24 cellular contexts compared by ENCODE assay signal in genomic region chr7:137213744-137214143, GRCh38.
DNase-seq lines count a peak whose midpoint lies in the region; ATAC-seq, FAIRE-seq and TF ChIP-seq lines count a peak whose summit lies in the region.
"Had no signal": no experiment of that assay in that cellular context is flagged by ENCODE, and none has a peak within 500 bp of the region (broad histone marks: within the 10 kb centered on the region; RNA-seq: fewer than 3 reads in every experiment).

No MANE protein-coding gene starts in this region.

- H3K9me3 ChIP-seq in HepG2 (ENCODE audit: low read length) (peaks cover 7% of the 10 kb centered on the region; the same call in 1 of the 2 replicates), right lobe of liver (no peaks in the 10 kb centered on the region), K562 (replicated peaks; ENCODE audit: control insufficient read depth, insufficient read depth, low read depth, low read length) (no peaks in the 10 kb centered on the region; the same call in 1 of the 2 replicates)
- H3K9me3 ChIP-seq: BLaER1, Caco-2 had no signal

- in situ Hi-C loops in HepG2 (cut with HindIII; ENCODE audit: extremely low pct_ligation_motif_present, low pct_unique_long_range_greater_than_20kb) = no loop called here
- in situ Hi-C loops in K562 (cut with MboI) = no loop called here

- no peak overlapping the region for H3K9ac ChIP-seq in HepG2 (ENCODE audit: insufficient read depth, low read depth, low read length)
- no peak overlapping the region for H3K9ac ChIP-seq in K562 (ENCODE audit: insufficient read depth in 1 of 2, low read depth in 2 of 2, low read length in 2 of 2)
- H3K9ac ChIP-seq: BLaER1, GM23248 had no signal

- TF ChIP-seq POLR2A in HepG2 (IDR thresholded peaks at IDR 0.05; ENCODE audit: insufficient read depth in 1 of 2, low read depth in 2 of 2, low read length in 2 of 2) (no peak), right lobe of liver (IDR thresholded peaks at IDR 0.05) (no peak), K562 (conservative IDR thresholded peaks at IDR 0.05) (no peak)

- H3K36me3 Mint-ChIP-seq in Calu3 (ENCODE audit: insufficient read depth, unreplicated experiment) = no peaks in the 10 kb centered on the region
- H3K36me3 Mint-ChIP-seq: CD4-positive, CD25-positive, alpha-beta regulatory T cell; CD8-positive, alpha-beta T cell had no signal

- H3K27me3 ChIP-seq in HepG2 (ENCODE audit: control insufficient read depth in 1 of 2, insufficient read depth in 2 of 2, low read length in 2 of 2) (no peaks in the 10 kb centered on the region), right lobe of liver (no peaks in the 10 kb centered on the region), K562 (ENCODE audit: control insufficient read depth in 2 of 2, insufficient read depth in 2 of 2, low read length in 2 of 2) (no peaks in the 10 kb centered on the region)
- H3K27me3 ChIP-seq: BLaER1 had no signal

- CTCF ChIA-PET in HepG2 (lab: Yijun Ruan, JAX; ENCODE audit: low intra/inter-chr PET ratio, low total read pairs) = no interaction called here
- CTCF ChIA-PET in K562 (lab: Yijun Ruan, JAX; ENCODE audit: low intra/inter-chr PET ratio) = no interaction called here
- CTCF ChIA-PET in Calu3 (lab: Charles Lee) = no interaction called here

- FAIRE-seq in HepG2 (lab: Jason Lieb, UNC) (no peak), K562 (lab: Jason Lieb, UNC) (no peak), endometrium (lab: Jason Lieb, UNC) (peak; percentile 43)
- FAIRE-seq: D721Med, GM12878, GM19239 had no signal

- H3K4me3 Mint-ChIP-seq in Calu3 (ENCODE audit: low read depth, unreplicated experiment) = no peak overlapping the region
- H3K4me3 Mint-ChIP-seq: CD4-positive, CD25-positive, alpha-beta regulatory T cell; CD8-positive, alpha-beta T cell; H9 had no signal

- no peaks in the 10 kb centered on the region for H4K20me1 ChIP-seq in HepG2 (ENCODE audit: insufficient read depth, low read length)
- no peaks in the 10 kb centered on the region for H4K20me1 ChIP-seq in K562 (replicated peaks; ENCODE audit: control insufficient read depth, insufficient read depth, low read length)
- H4K20me1 ChIP-seq: BLaER1 had no signal

- ATAC-seq in HepG2 = no peak
- no peak for ATAC-seq in right lobe of liver
- no peak for ATAC-seq in K562
- no peak for ATAC-seq in omental fat pad (ENCODE audit: low FRiP score)
- ATAC-seq: CD8-positive, alpha-beta T cell; GM12878; HCT116 had no signal

- H3K4me1 ChIP-seq in HepG2 (ENCODE audit: insufficient read depth, low read length) = no peaks in the 10 kb centered on the region
- no peaks in the 10 kb centered on the region for H3K4me1 ChIP-seq in right lobe of liver
- no peaks in the 10 kb centered on the region for H3K4me1 ChIP-seq in K562 (replicated peaks in 1 of 2; ENCODE audit: control insufficient read depth in 2 of 2, insufficient read depth in 2 of 2, low read length in 2 of 2)
- H3K4me1 ChIP-seq: Caco-2 had no signal

- DNase-seq in HepG2 (ENCODE audit: low spot score) (no peak), right lobe of liver (no peak), K562 (ENCODE audit: extremely low read depth in 1 of 4, low spot score in 3 of 4) (no peak), Calu3 (no peak), substantia nigra (lab: John Stamatoyannopoulos, UW) (no peak), NCI-H2081 (lab: John Stamatoyannopoulos, UW) (no peak), omental fat pad (ENCODE audit: low spot score) (no peak)
- DNase-seq: Caco-2; CD4-positive, CD25-positive, alpha-beta regulatory T cell; CD8-positive, alpha-beta T cell; DMS 273 treated with DMSO at 0.1 percent for 48 hours; DMS79; EL; GDM1; GM23248; H9 had no signal

- no peaks in the 10 kb centered on the region for H3K27me3 Mint-ChIP-seq in Calu3 (ENCODE audit: unreplicated experiment)
- H3K27me3 Mint-ChIP-seq: CD4-positive, CD25-positive, alpha-beta regulatory T cell had no signal

- TF ChIP-seq CTCF in HepG2 (CRISPR knock-in tag; IDR thresholded peaks at IDR 0.05) (no peak), right lobe of liver (IDR thresholded peaks at IDR 0.05) (no peak), K562 (IDR thresholded peaks at IDR 0.05 in 2 of 3, conservative IDR thresholded peaks at IDR 0.05 in 1 of 3; ENCODE audit: insufficient read depth in 2 of 3, low read depth in 1 of 3, low read length in 3 of 3) (no peak), Calu3 (IDR thresholded peaks at IDR 0.05; ENCODE audit: unreplicated experiment) (no peak), omental fat pad (IDR thresholded peaks at IDR 0.05) (no peak)

- no TSS peak for BruUV-seq in HepG2 (replicated peaks; lab: Mats Ljungman, UMichigan)
- no TSS peak for BruUV-seq in K562 (replicated peaks; lab: Mats Ljungman, UMichigan)
- BruUV-seq in Calu3 (replicated peaks; lab: Mats Ljungman, UMichigan) = no TSS peak

- intact Hi-C loops in HepG2 (cut with micrococcal nuclease; ENCODE audit: unreplicated experiment) (no loop called here), right lobe of liver (cut with DNase I) (no loop called here), K562 (cut with micrococcal nuclease) (no loop called here), Calu3 (cut with micrococcal nuclease; ENCODE audit: unreplicated experiment) (loop anchor here (10.0 kb wide), 1 partner anchor 879 kb away; no protein-coding TSS in a partner anchor)

- TF ChIP-seq RAD21 in HepG2 (CRISPR knock-in tag; IDR thresholded peaks at IDR 0.05) = no peak
- TF ChIP-seq RAD21 in K562 (CRISPR knock-in tag; conservative IDR thresholded peaks at IDR 0.05 in 1 of 2, IDR thresholded peaks at IDR 0.05 in 1 of 2) = no peak

- H3K4me3 ChIP-seq in HepG2 (replicated peaks in 1 of 3; ENCODE audit: insufficient read depth in 1 of 3, low read depth in 2 of 3, low read length in 3 of 3) (no peak overlapping the region), right lobe of liver (no peak overlapping the region), K562 (no peak overlapping the region)
- H3K4me3 ChIP-seq: BLaER1, GM12878, GM23248 had no signal

- no peaks in the 10 kb centered on the region for H3K9me1 ChIP-seq in K562 (ENCODE audit: control insufficient read depth, insufficient read depth, low read length)

- TF ChIP-seq EP300 in HepG2 (IDR thresholded peaks at IDR 0.05; ENCODE audit: low read depth in 2 of 2, low read length in 2 of 2) (no peak), HepG2 (CRISPR knock-in tag; IDR thresholded peaks at IDR 0.05; ENCODE audit: borderline replicate concordance) (no peak), K562 (IDR thresholded peaks at IDR 0.05; ENCODE audit: low read length) (no peak)

- no peaks in the 10 kb centered on the region for H3K79me2 ChIP-seq in HepG2 (ENCODE audit: insufficient read depth, low read length)
- no peaks in the 10 kb centered on the region for H3K79me2 ChIP-seq in K562 (ENCODE audit: control insufficient read depth, insufficient read depth, low read length)

- no peak overlapping the region for H3K4me2 ChIP-seq in HepG2 (ENCODE audit: low read depth, low read length)
- H3K4me2 ChIP-seq in K562 (ENCODE audit: insufficient read depth, low read length) = no peak overlapping the region
- H3K4me2 ChIP-seq: BLaER1 had no signal

- H3K4me1 Mint-ChIP-seq in Calu3 (ENCODE audit: low read depth, unreplicated experiment) = no peaks in the 10 kb centered on the region
- H3K4me1 Mint-ChIP-seq: CD4-positive, CD25-positive, alpha-beta regulatory T cell had no signal

- 3% methylated on average over 2 of the region's 2 CpGs for WGBS in HepG2 (ENCODE audit: low lambda C conversion rate)
- 71% methylated on average over 2 of the region's 2 CpGs for WGBS in right lobe of liver (ENCODE audit: insufficient coverage, low coverage, low lambda C conversion rate, missing lambda C conversion rate)
- 0% methylated on average over 2 of the region's 2 CpGs for WGBS in K562 (ENCODE audit: insufficient coverage, low coverage, missing lambda C conversion rate)

- peaks cover 19% of the 10 kb centered on the region for H3K9me3 Mint-ChIP-seq in Calu3 (ENCODE audit: low read depth, unreplicated experiment)

- H3K36me3 ChIP-seq in HepG2 (replicated peaks in 1 of 2; ENCODE audit: control insufficient read depth in 1 of 2, insufficient read depth in 2 of 2, low read length in 2 of 2) (no peaks in the 10 kb centered on the region), right lobe of liver (no peaks in the 10 kb centered on the region), K562 (ENCODE audit: control insufficient read depth, insufficient read depth, low read length) (no peaks in the 10 kb centered on the region)
- H3K36me3 ChIP-seq: BLaER1 had no signal

- H3K27ac Mint-ChIP-seq in Calu3 (ENCODE audit: unreplicated experiment) = no peak overlapping the region
- H3K27ac Mint-ChIP-seq: CD8-positive, alpha-beta T cell; H9 had no signal

- H2AFZ ChIP-seq in HepG2 (ENCODE audit: low read length) (no peak overlapping the region), K562 (ENCODE audit: low read depth, low read length) (no peak overlapping the region)
- H2AFZ ChIP-seq: GM23248 had no signal

- POLR2A ChIA-PET in HepG2 (lab: Yijun Ruan, JAX) (no interaction called here), K562 (lab: Yijun Ruan, JAX) (no interaction called here)

- H3K27ac ChIP-seq in HepG2 (ENCODE audit: extremely low read length, insufficient read depth, low read length) = no peak overlapping the region
- H3K27ac ChIP-seq in right lobe of liver = no peak overlapping the region
- H3K27ac ChIP-seq in K562 (ENCODE audit: extremely low read depth, low read depth, low read length) = no peak overlapping the region
- no peak overlapping the region for H3K27ac ChIP-seq in substantia nigra (ENCODE audit: low read depth, low read length, poor library complexity, severe bottlenecking)
- H3K27ac ChIP-seq: 22Rv1, BLaER1, C4-2B, GM23248 had no signal

TF ChIP-seq in HepG2, 621 proteins besides CTCF, POLR2A, EP300 and RAD21 (continues in another document):
- peak; percentile 81 for TF ChIP-seq MAFF (IDR thresholded peaks at IDR 0.05; ENCODE audit: low read depth, low read length)

TF ChIP-seq in K562, 482 proteins besides CTCF, POLR2A, EP300 and RAD21 (continues in another document):
- TF ChIP-seq ZNF316 (IDR thresholded peaks at IDR 0.05) (peak; percentile 87), MAFF (IDR thresholded peaks at IDR 0.05; ENCODE audit: low read length) (peak; percentile 69), ETV6 (IDR thresholded peaks at IDR 0.05; ENCODE audit: borderline replicate concordance in 1 of 2, low read depth in 2 of 2, low read length in 1 of 2) (no peak), ETV6 (CRISPR knock-in tag; IDR thresholded peaks at IDR 0.05; ENCODE audit: borderline replicate concordance) (no peak), KAT7 (CRISPR knock-in tag; IDR thresholded peaks at IDR 0.05; ENCODE audit: borderline replicate concordance) (no peak), C11orf30 (IDR thresholded peaks at IDR 0.05; ENCODE audit: low read depth) (peak; percentile 42; the same call in 1 of the 2 replicates), ZFP30 (CRISPR knock-in tag; IDR thresholded peaks at IDR 0.05; ENCODE audit: borderline replicate concordance) (no peak), HNRNPL (IDR thresholded peaks at IDR 0.05; ENCODE audit: low read depth, low read length) (no peak), NCOR1 (IDR thresholded peaks at IDR 0.05) (no peak), PCBP1 (IDR thresholded peaks at IDR 0.05; ENCODE audit: low read depth, low read length, poor library complexity, severe bottlenecking) (no peak), ARHGAP35 (IDR thresholded peaks at IDR 0.05; ENCODE audit: partially characterized antibody) (no peak), MAFG (tag; conservative IDR thresholded peaks at IDR 0.05) (peak; percentile 45; the same call in 1 of the 2 replicates)

Comparison
In these comparisons a context has a peak if more than half of its experiments do, and no peak if none do; other contexts are left out.
1. Of the 241 proteins assayed by ChIP-seq in both HepG2 and K562: peak only in HepG2: none; only in K562: MAFG; in both: MAFF and MAFK; in neither: 238.